19 cellular contexts compared by ENCODE assay signal in the genomic region with DNA sequence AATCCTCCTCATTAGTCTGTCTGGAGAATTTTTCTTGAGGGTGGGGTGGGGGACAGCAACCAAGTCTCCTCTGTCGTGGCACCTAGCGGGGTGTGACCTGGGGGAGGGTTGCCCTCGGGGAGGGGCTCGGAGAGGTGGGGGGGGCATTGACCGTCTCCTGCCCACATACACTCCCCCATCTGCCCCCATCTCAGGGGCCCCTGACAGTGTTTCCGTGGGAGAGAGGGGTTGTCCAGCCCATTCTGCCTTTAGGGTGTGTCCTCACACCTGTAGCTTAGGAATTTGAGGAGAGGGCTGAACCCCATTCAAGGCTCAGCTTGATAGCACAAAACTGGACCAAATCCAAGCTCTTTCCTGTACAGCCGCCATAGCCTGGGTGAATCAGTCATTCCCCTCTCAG. TPM values are rescaled to one million over a fixed set of nuclear protein-coding genes. Genes with fewer than 3 reads are reported as not detected.
DNase-seq lines count a peak whose midpoint lies in the region; ATAC-seq, FAIRE-seq and TF ChIP-seq lines count a peak whose summit lies in the region.
"Had no signal": no experiment of that assay in that cellular context is flagged by ENCODE, and none has a peak within 500 bp of the region (broad histone marks: within the 10 kb centered on the region; RNA-seq: fewer than 3 reads in every experiment).

No MANE protein-coding gene starts in this region.

- TF ChIP-seq EP300 in Ishikawa (IDR thresholded peaks at IDR 0.05; ENCODE audit: borderline replicate concordance): peak; percentile 53; the same call in 1 of the 2 replicates
- TF ChIP-seq EP300 in sigmoid colon (IDR thresholded peaks at IDR 0.05): no peak

- peak overlapping the region in 3 of 11 experiments; percentile 48 to 61 (median 52); a peak in 3 of 22 replicates for H3K9ac ChIP-seq in BLaER1 treated with 17β-estradiol and CSF1 and Interleukin-3, amounts not matched to agents 10 nM and 100 nM
- no peak overlapping the region for H3K9ac ChIP-seq in kidney (ENCODE audit: low read length in 2 of 2)

- ATAC-seq in GM18517 (IDR thresholded peaks at IDR 0.05; ENCODE audit: unreplicated experiment) (no peak), HG02938 (IDR thresholded peaks at IDR 0.05; ENCODE audit: unreplicated experiment) (no peak)

- no peak overlapping the region for H3K4me3 ChIP-seq in BLaER1 treated with 17β-estradiol and CSF1 and Interleukin-3, amounts not matched to agents 10 nM and 100 nM
- H3K4me3 ChIP-seq in kidney (ENCODE audit: low read length in 2 of 2) (no peak overlapping the region), sigmoid colon (no peak overlapping the region)

- DNase-seq in kidney (peak; percentile 57), sigmoid colon (peak; percentile 45), SIG-M5 treated with dmso at 0.1 percent for 504 hours (lab: John Stamatoyannopoulos, UW; ENCODE audit: unreplicated experiment) (no peak)
- no peak for DNase-seq in effector CD4-positive, alpha-beta T cell
- DNase-seq: activated naive CD8-positive, alpha-beta T cell treated with anti-CD3 and anti-CD28 coated beads, Interleukin-2, amount 10 ng/mL, durations not matched to agents 7 days and 5 days; COR-L47; EL; HFFc6; immature natural killer cell; NCI-H1694 treated with DMSO at 0.1 percent for 48 hours; NCI-H446; SHP77; substantia nigra; T-helper 2 cell had no signal

- intact Hi-C loops in kidney (cut with DNase I): no loop called here
- intact Hi-C loops in sigmoid colon (cut with DNase I): no loop called here

- peaks cover 0 to 7% (median 0%) of the 10 kb centered on the region in 11 experiments; a peak in 2 of 22 replicates for H3K27me3 ChIP-seq in BLaER1 treated with 17β-estradiol and CSF1 and Interleukin-3, amounts not matched to agents 10 nM and 100 nM
- H3K27me3 ChIP-seq in sigmoid colon: no peaks in the 10 kb centered on the region

- no peak for TF ChIP-seq CTCF in kidney (IDR thresholded peaks at IDR 0.05; ENCODE audit: borderline replicate concordance, extremely low read depth, insufficient read depth)
- no peak for TF ChIP-seq CTCF in sigmoid colon (IDR thresholded peaks at IDR 0.05)

- FAIRE-seq in kidney (lab: Jason Lieb, UNC): no peak
- FAIRE-seq: GM19239 had no signal

- no peaks in the 10 kb centered on the region for H3K36me3 ChIP-seq in BLaER1 treated with 17β-estradiol and CSF1 and Interleukin-3, amounts not matched to agents 10 nM and 100 nM
- no peaks in the 10 kb centered on the region for H3K36me3 ChIP-seq in kidney (ENCODE audit: control insufficient read depth in 1 of 2, insufficient read depth in 2 of 2, low read length in 2 of 2)
- H3K36me3 ChIP-seq in sigmoid colon: no peaks in the 10 kb centered on the region

- H3K27ac ChIP-seq in BLaER1 treated with 17β-estradiol and CSF1 and Interleukin-3, amounts not matched to agents 10 nM and 100 nM: peak overlapping the region in 4 of 11 experiments; percentile 36 to 63 (median 52); a peak in 4 of 22 replicates
- peak overlapping the region; percentile 90 to 94 for H3K27ac ChIP-seq in kidney (ENCODE audit: low read depth in 2 of 2, low read length in 2 of 2)
- H3K27ac ChIP-seq in sigmoid colon: no peak overlapping the region

- H3K4me1 ChIP-seq in BLaER1 treated with 17β-estradiol and CSF1 and Interleukin-3, amounts not matched to agents 10 nM and 100 nM: peaks cover 97 to 99% (median 99%) of the 10 kb centered on the region in 10 experiments
- H3K4me1 ChIP-seq in kidney (ENCODE audit: control insufficient read depth in 1 of 2, insufficient read depth in 1 of 2, low read depth in 1 of 2, low read length in 2 of 2) (peaks cover 65 to 69% of the 10 kb centered on the region in 2 donors), sigmoid colon (peaks cover 0 to 34% (median 23%) of the 10 kb centered on the region in 4 donors)

- no peak for TF ChIP-seq RAD21 in Ishikawa (IDR thresholded peaks at IDR 0.05; ENCODE audit: low read depth)

- TF ChIP-seq POLR2A in sigmoid colon (IDR thresholded peaks at IDR 0.05): no peak

- peak overlapping the region; percentile 86 to 99 (median 95) for H3K4me2 ChIP-seq in BLaER1 treated with 17β-estradiol and CSF1 and Interleukin-3, amounts not matched to agents 10 nM and 100 nM

- H3K9me3 ChIP-seq in BLaER1 treated with 17β-estradiol and CSF1 and Interleukin-3, amounts not matched to agents 10 nM and 100 nM (replicated peaks in 1 of 11): no peaks in the 10 kb centered on the region
- H3K9me3 ChIP-seq in kidney (ENCODE audit: control insufficient read depth in 1 of 2, low read length in 2 of 2) (no peaks in the 10 kb centered on the region), sigmoid colon (no peaks in the 10 kb centered on the region)

- WGBS in sigmoid colon, 2 donors: 26 to 63% methylated on average over 7 of the region's 7 CpGs

- peaks cover 0 to 72% (median 33%) of the 10 kb centered on the region in 11 experiments; a peak in 17 of 22 replicates for H4K20me1 ChIP-seq in BLaER1 treated with 17β-estradiol and CSF1 and Interleukin-3, amounts not matched to agents 10 nM and 100 nM

TF ChIP-seq in Ishikawa, 13 proteins besides CTCF, POLR2A, EP300 and RAD21:
- TF ChIP-seq TEAD4 (IDR thresholded peaks at IDR 0.05) (0 out of 2 replicates have a peak, but pooled peaks have one; percentile 29), TCF12 (IDR thresholded peaks at IDR 0.05; ENCODE audit: low read depth) (peak; percentile 60; the same call in 1 of the 2 replicates), CREB1 (IDR thresholded peaks at IDR 0.05; ENCODE audit: low read depth) (no peak), EGR1 (IDR thresholded peaks at IDR 0.05) (0 out of 2 replicates have a peak, but pooled peaks have one; percentile 17)
- TF ChIP-seq, protein P1, sequence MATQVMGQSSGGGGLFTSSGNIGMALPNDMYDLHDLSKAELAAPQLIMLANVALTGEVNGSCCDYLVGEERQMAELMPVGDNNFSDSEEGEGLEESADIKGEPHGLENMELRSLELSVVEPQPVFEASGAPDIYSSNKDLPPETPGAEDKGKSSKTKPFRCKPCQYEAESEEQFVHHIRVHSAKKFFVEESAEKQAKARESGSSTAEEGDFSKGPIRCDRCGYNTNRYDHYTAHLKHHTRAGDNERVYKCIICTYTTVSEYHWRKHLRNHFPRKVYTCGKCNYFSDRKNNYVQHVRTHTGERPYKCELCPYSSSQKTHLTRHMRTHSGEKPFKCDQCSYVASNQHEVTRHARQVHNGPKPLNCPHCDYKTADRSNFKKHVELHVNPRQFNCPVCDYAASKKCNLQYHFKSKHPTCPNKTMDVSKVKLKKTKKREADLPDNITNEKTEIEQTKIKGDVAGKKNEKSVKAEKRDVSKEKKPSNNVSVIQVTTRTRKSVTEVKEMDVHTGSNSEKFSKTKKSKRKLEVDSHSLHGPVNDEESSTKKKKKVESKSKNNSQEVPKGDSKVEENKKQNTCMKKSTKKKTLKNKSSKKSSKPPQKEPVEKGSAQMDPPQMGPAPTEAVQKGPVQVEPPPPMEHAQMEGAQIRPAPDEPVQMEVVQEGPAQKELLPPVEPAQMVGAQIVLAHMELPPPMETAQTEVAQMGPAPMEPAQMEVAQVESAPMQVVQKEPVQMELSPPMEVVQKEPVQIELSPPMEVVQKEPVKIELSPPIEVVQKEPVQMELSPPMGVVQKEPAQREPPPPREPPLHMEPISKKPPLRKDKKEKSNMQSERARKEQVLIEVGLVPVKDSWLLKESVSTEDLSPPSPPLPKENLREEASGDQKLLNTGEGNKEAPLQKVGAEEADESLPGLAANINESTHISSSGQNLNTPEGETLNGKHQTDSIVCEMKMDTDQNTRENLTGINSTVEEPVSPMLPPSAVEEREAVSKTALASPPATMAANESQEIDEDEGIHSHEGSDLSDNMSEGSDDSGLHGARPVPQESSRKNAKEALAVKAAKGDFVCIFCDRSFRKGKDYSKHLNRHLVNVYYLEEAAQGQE (IDR thresholded peaks at IDR 0.05; ENCODE audit: low read depth): no peak
TF ChIP-seq in Ishikawa: peak in this region for 3.

RNA-seq across cellular contexts. Expression of gene CXXC5, which starts 5.9 kb away (rescaled TPM):
- total RNA-seq in kidney: 122 TPM
- 116 TPM for polyA plus RNA-seq in kidney (ENCODE audit: insufficient read depth, low read depth, low replicate concordance)
- 10 to 100 TPM; 16.7 to 25.3 (median 18.5) TPM for total RNA-seq in sigmoid colon
- 10 to 100 TPM; 15.7 to 30.0 (median 28.1) TPM for polyA plus RNA-seq in sigmoid colon

Comparison
In these comparisons a context has a peak if more than half of its experiments do, and no peak if none do; other contexts are left out.
1. H3K27ac ChIP-seq: peak in kidney (2 of 2); none in sigmoid colon (0 of 4).
2. DNase-seq: peak in kidney (single experiment) and sigmoid colon (single experiment); none in SIG-M5 treated with dmso at 0.1 percent for 504 hours (single experiment) and effector CD4-positive, alpha-beta T cell (single experiment).